2 cellular contexts compared by ENCODE assay signal in the genomic region with DNA sequence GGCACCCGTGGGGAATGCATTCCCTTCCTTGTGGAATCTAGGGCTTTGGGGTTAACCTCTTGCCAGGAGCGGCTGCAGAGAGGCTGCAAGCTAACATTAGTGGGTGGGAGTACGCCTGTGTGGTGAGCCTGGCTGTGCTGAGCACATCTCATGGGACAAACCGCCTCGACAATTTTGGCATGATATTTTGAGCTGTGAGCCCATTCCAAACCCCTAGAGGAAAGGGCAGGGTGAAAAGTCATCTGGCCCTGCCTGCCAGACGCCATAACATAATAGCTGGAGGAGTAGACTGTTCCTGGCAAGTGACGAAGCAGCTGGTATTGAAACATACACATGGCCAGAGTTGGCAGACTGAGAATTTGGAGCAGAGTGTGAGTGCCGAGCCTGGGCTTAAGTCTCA.
TF ChIP-seq lines count a peak whose summit lies in the region.

No MANE protein-coding gene starts in this region.

TF ChIP-seq in H1, 55 proteins besides CTCF, POLR2A, EP300 and RAD21 (continued from another document):
- TF ChIP-seq, protein P1, sequence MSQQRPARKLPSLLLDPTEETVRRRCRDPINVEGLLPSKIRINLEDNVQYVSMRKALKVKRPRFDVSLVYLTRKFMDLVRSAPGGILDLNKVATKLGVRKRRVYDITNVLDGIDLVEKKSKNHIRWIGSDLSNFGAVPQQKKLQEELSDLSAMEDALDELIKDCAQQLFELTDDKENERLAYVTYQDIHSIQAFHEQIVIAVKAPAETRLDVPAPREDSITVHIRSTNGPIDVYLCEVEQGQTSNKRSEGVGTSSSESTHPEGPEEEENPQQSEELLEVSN (IDR thresholded peaks at IDR 0.05), result no peak
- TF ChIP-seq SP2 (IDR thresholded peaks at IDR 0.05; ENCODE audit: low read length) (no peak), ASH2L (IDR thresholded peaks at IDR 0.05; ENCODE audit: low read length) (no peak), PHF8 (conservative IDR thresholded peaks at IDR 0.05; ENCODE audit: low read depth, low read length) (no peak), JUND (IDR thresholded peaks at IDR 0.05; ENCODE audit: low read length) (no peak)

TF ChIP-seq in WTC11, 78 proteins besides CTCF, POLR2A, EP300 and RAD21 (continued from another document):
- TF ChIP-seq, protein P2, sequence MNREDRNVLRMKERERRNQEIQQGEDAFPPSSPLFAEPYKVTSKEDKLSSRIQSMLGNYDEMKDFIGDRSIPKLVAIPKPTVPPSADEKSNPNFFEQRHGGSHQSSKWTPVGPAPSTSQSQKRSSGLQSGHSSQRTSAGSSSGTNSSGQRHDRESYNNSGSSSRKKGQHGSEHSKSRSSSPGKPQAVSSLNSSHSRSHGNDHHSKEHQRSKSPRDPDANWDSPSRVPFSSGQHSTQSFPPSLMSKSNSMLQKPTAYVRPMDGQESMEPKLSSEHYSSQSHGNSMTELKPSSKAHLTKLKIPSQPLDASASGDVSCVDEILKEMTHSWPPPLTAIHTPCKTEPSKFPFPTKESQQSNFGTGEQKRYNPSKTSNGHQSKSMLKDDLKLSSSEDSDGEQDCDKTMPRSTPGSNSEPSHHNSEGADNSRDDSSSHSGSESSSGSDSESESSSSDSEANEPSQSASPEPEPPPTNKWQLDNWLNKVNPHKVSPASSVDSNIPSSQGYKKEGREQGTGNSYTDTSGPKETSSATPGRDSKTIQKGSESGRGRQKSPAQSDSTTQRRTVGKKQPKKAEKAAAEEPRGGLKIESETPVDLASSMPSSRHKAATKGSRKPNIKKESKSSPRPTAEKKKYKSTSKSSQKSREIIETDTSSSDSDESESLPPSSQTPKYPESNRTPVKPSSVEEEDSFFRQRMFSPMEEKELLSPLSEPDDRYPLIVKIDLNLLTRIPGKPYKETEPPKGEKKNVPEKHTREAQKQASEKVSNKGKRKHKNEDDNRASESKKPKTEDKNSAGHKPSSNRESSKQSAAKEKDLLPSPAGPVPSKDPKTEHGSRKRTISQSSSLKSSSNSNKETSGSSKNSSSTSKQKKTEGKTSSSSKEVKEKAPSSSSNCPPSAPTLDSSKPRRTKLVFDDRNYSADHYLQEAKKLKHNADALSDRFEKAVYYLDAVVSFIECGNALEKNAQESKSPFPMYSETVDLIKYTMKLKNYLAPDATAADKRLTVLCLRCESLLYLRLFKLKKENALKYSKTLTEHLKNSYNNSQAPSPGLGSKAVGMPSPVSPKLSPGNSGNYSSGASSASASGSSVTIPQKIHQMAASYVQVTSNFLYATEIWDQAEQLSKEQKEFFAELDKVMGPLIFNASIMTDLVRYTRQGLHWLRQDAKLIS (CRISPR knock-in tag; IDR thresholded peaks at IDR 0.05; ENCODE audit: borderline replicate concordance), result no peak
